ENCODE assay signal across 1 cellular context in the genomic region with DNA sequence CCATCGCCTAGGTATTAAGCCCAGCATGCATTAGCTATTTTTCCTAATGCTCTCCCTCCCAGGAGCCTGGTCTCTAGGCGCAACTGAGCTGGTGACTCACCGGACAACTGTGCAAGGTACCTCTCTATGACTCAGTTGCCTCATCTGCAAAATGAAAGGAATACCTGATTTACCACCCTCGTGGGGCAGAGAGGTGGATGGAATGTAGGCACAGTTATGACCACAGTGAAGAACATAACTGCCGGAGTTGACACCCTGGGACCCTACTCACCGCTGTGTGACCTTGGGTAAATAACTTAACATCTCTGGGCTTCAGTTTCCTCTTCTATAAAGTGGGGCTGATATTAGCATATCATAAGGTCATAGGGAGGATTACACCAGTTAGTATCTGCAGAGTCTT.
A peak's percentile ranks its signal among the peaks of the same experiment; 100 is the strongest.
TF ChIP-seq lines count a peak whose summit lies in the region.

No MANE protein-coding gene starts in this region.

TF ChIP-seq in K562, 482 proteins besides CTCF, POLR2A, EP300 and RAD21:
- no peak for TF ChIP-seq CBX1 (IDR thresholded peaks at IDR 0.05; ENCODE audit: low read depth)
- peak; percentile 77 for TF ChIP-seq RBM25 (IDR thresholded peaks at IDR 0.05; ENCODE audit: low read depth, low read length, severe bottlenecking)
- peak; percentile 39 for TF ChIP-seq ZFP36 (IDR thresholded peaks at IDR 0.05; ENCODE audit: low read depth, low read length, partially characterized antibody)
TF ChIP-seq in K562: peak in this region for 2.
